In the genomic region with DNA sequence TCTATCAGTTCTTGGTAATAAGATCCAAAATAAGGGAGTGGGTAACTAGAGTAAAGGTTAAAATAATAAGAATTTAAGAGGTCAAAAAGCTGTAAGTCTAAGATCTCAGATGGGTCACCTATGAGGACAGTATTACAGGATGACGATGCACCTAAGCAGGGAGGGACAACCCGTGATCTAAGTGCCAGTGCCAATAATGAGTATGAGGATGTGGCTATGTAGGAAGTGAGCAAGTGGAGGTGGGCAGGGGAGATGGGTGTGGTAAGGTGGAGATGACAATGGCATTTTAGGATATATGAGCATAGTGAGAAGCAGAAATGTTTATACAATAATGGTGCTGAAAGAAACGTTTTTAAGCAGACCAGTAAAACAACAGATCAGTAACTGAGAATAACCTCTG, we compare ENCODE assay signal across 24 cellular contexts. TPM values are rescaled to one million over a fixed set of nuclear protein-coding genes. Genes with fewer than 3 reads are reported as not detected.
DNase-seq lines count a peak whose midpoint lies in the region; ATAC-seq and TF ChIP-seq lines count a peak whose summit lies in the region.
"Had no signal": no experiment of that assay in that cellular context is flagged by ENCODE, and none has a peak within 500 bp of the region (broad histone marks: within the 10 kb centered on the region; RNA-seq: fewer than 3 reads in every experiment).

No MANE protein-coding gene starts in this region.

- peak; percentile 36 for ATAC-seq in activated CD8-positive, alpha-beta memory T cell treated with anti-CD3 and anti-CD28 coated beads, Interleukin-2, amount 10 ng/mL, durations not matched to agents 7 days and 5 days
- ATAC-seq in activated T-helper 17 cell treated with anti-CD3 and anti-CD28 coated beads, Interleukin-2, amount 50 U/mL, for 72 hours (replicated peaks): peak; percentile 62
- ATAC-seq: A549, GM23338, HCT116 had no signal

- no peak overlapping the region for H3K27ac Mint-ChIP-seq in activated CD8-positive, alpha-beta memory T cell treated with anti-CD3 and anti-CD28 coated beads, Interleukin-2, amount 10 ng/mL, durations not matched to agents 7 days and 5 days
- H3K27ac Mint-ChIP-seq in activated T-helper 17 cell treated with anti-CD3 and anti-CD28 coated beads, Interleukin-2, amount 50 U/mL, for 72 hours: no peak overlapping the region
- no peak overlapping the region for H3K27ac Mint-ChIP-seq in endodermal cell
- H3K27ac Mint-ChIP-seq: CD4-positive, alpha-beta T cell; GM23338; H9 had no signal

- no peaks in the 10 kb centered on the region for H3K9me3 ChIP-seq in endodermal cell (ENCODE audit: control insufficient read depth, low read length)
- H3K9me3 ChIP-seq: A549; BE2C; BLaER1 treated with 17β-estradiol and CSF1 and Interleukin-3, amounts not matched to agents 10 nM and 100 nM had no signal

- H3K27ac ChIP-seq in endodermal cell (ENCODE audit: low read depth, low read length): no peak overlapping the region
- H3K27ac ChIP-seq: A549; BLaER1 treated with 17β-estradiol and CSF1 and Interleukin-3, amounts not matched to agents 10 nM and 100 nM had no signal

- 78 to 96% methylated on average over 3 of the region's 3 CpGs for WGBS in endodermal cell (ENCODE audit: insufficient coverage in 1 of 2, insufficient read length in 1 of 2), 2 experiments

- no peaks in the 10 kb centered on the region for H3K4me1 Mint-ChIP-seq in activated CD8-positive, alpha-beta memory T cell treated with anti-CD3 and anti-CD28 coated beads, Interleukin-2, amount 10 ng/mL, durations not matched to agents 7 days and 5 days
- H3K4me1 Mint-ChIP-seq in activated T-helper 17 cell treated with anti-CD3 and anti-CD28 coated beads, Interleukin-2, amount 50 U/mL, for 72 hours: no peaks in the 10 kb centered on the region
- no peaks in the 10 kb centered on the region for H3K4me1 Mint-ChIP-seq in endodermal cell
- H3K4me1 Mint-ChIP-seq: CD14-positive monocyte; CD8-positive, alpha-beta memory T cell had no signal

- H3K36me3 ChIP-seq in endodermal cell (ENCODE audit: control insufficient read depth, insufficient read depth, low read length): no peaks in the 10 kb centered on the region
- H3K36me3 ChIP-seq: BE2C; BLaER1 treated with 17β-estradiol and CSF1 and Interleukin-3, amounts not matched to agents 10 nM and 100 nM had no signal

- CTCF ChIA-PET in activated CD8-positive, alpha-beta memory T cell treated with anti-CD3 and anti-CD28 coated beads, Interleukin-2, amount 10 ng/mL, durations not matched to agents 7 days and 5 days (lab: Charles Lee): no interaction called here

- no peaks in the 10 kb centered on the region for H3K36me3 Mint-ChIP-seq in activated CD8-positive, alpha-beta memory T cell treated with anti-CD3 and anti-CD28 coated beads, Interleukin-2, amount 10 ng/mL, durations not matched to agents 7 days and 5 days
- no peaks in the 10 kb centered on the region for H3K36me3 Mint-ChIP-seq in activated T-helper 17 cell treated with anti-CD3 and anti-CD28 coated beads, Interleukin-2, amount 50 U/mL, for 72 hours (ENCODE audit: low read depth)
- no peaks in the 10 kb centered on the region for H3K36me3 Mint-ChIP-seq in endodermal cell (ENCODE audit: low read depth)

- TF ChIP-seq CTCF in endodermal cell (conservative IDR thresholded peaks at IDR 0.05): no peak

- peaks cover 2% of the 10 kb centered on the region for H3K9me3 Mint-ChIP-seq in activated CD8-positive, alpha-beta memory T cell treated with anti-CD3 and anti-CD28 coated beads, Interleukin-2, amount 10 ng/mL, durations not matched to agents 7 days and 5 days (ENCODE audit: low read depth)
- H3K9me3 Mint-ChIP-seq in activated T-helper 17 cell treated with anti-CD3 and anti-CD28 coated beads, Interleukin-2, amount 50 U/mL, for 72 hours: peaks cover 5% of the 10 kb centered on the region
- H3K9me3 Mint-ChIP-seq in endodermal cell: peaks cover 2% of the 10 kb centered on the region
- H3K9me3 Mint-ChIP-seq: CD4-positive, alpha-beta T cell; GM23338 had no signal

- H3K9ac ChIP-seq in endodermal cell (ENCODE audit: extremely low read depth, low read length, poor library complexity, severe bottlenecking): no peak overlapping the region
- H3K9ac ChIP-seq: BLaER1 treated with 17β-estradiol and CSF1 and Interleukin-3, amounts not matched to agents 10 nM and 100 nM had no signal

- no peaks in the 10 kb centered on the region for H3K27me3 ChIP-seq in endodermal cell (ENCODE audit: control insufficient read depth, insufficient read depth, low read length, poor library complexity, severe bottlenecking)
- H3K27me3 ChIP-seq: BLaER1 treated with 17β-estradiol and CSF1 and Interleukin-3, amounts not matched to agents 10 nM and 100 nM had no signal

- no peak overlapping the region for H3K4me3 ChIP-seq in endodermal cell (ENCODE audit: low read length)
- H3K4me3 ChIP-seq: A549; BLaER1 treated with 17β-estradiol and CSF1 and Interleukin-3, amounts not matched to agents 10 nM and 100 nM; GM23338 had no signal

- H3K27me3 Mint-ChIP-seq in activated CD8-positive, alpha-beta memory T cell treated with anti-CD3 and anti-CD28 coated beads, Interleukin-2, amount 10 ng/mL, durations not matched to agents 7 days and 5 days: peaks cover 53% of the 10 kb centered on the region
- H3K27me3 Mint-ChIP-seq in activated T-helper 17 cell treated with anti-CD3 and anti-CD28 coated beads, Interleukin-2, amount 50 U/mL, for 72 hours: peaks cover 25% of the 10 kb centered on the region
- H3K27me3 Mint-ChIP-seq in endodermal cell (ENCODE audit: insufficient read depth): no peaks in the 10 kb centered on the region

- no peak overlapping the region for H3K4me3 Mint-ChIP-seq in activated CD8-positive, alpha-beta memory T cell treated with anti-CD3 and anti-CD28 coated beads, Interleukin-2, amount 10 ng/mL, durations not matched to agents 7 days and 5 days
- H3K4me3 Mint-ChIP-seq in activated T-helper 17 cell treated with anti-CD3 and anti-CD28 coated beads, Interleukin-2, amount 50 U/mL, for 72 hours: no peak overlapping the region
- no peak overlapping the region for H3K4me3 Mint-ChIP-seq in endodermal cell
- H3K4me3 Mint-ChIP-seq: CD14-positive monocyte; CD4-positive, alpha-beta T cell; CD8-positive, alpha-beta memory T cell; GM23338; H9 had no signal

- H3K4me1 ChIP-seq in endodermal cell (ENCODE audit: control insufficient read depth, insufficient read depth, low read length): no peaks in the 10 kb centered on the region
- H3K4me1 ChIP-seq: A549; BE2C; BLaER1 treated with 17β-estradiol and CSF1 and Interleukin-3, amounts not matched to agents 10 nM and 100 nM had no signal

- no peak for DNase-seq in activated CD8-positive, alpha-beta memory T cell treated with anti-CD3 and anti-CD28 coated beads, Interleukin-2, amount 10 ng/mL, durations not matched to agents 7 days and 5 days
- no peak for DNase-seq in activated CD8-positive, alpha-beta memory T cell treated with anti-CD3 and anti-CD28 coated beads, Interleukin-2, amount 50 U/mL, for 48 hours
- DNase-seq in HT1080 (ENCODE audit: low read depth): peak; percentile 60
- DNase-seq in D341Med (ENCODE audit: low spot score): no peak
- DNase-seq in endodermal cell: no peak
- DNase-seq: 8988T; ACHN; AML-193; BE2C; CD4-positive, alpha-beta T cell; CD8-positive, alpha-beta memory T cell; DMS53; DMS79 treated with DMSO at 0.1 percent for 48 hours; GF-D8; H9 had no signal

RNA-seq across cellular contexts. Expression of a gene that starts 19.3 kb away (rescaled TPM):
- not detected for total RNA-seq in activated CD8-positive, alpha-beta memory T cell treated with anti-CD3 and anti-CD28 coated beads, Interleukin-2, amount 10 ng/mL, durations not matched to agents 7 days and 5 days
- total RNA-seq in HT1080 (2014; rRNA removed; shearing (Covaris generic)): not detected in 2 replicates
- not detected in 2 replicates for polyA plus RNA-seq in HT1080 (2015; cell fraction: cytosol; rRNA removed)
- polyA plus RNA-seq in HT1080 (2015; cell fraction: nucleus; rRNA removed): not detected in 2 replicates
- not detected for total RNA-seq in activated T-helper 17 cell treated with anti-CD3 and anti-CD28 coated beads, Interleukin-2, amount 50 U/mL, for 72 hours
- not detected for total RNA-seq in endodermal cell
- polyA plus RNA-seq in endodermal cell (2013, experiment 1 of 2): not detected
- polyA plus RNA-seq in endodermal cell (2013, experiment 2 of 2): not detected
- total RNA-seq: CD4-positive, alpha-beta T cell; CD8-positive, alpha-beta memory T cell; Daoy; G401; H4; H9 had no signal
- polyA plus RNA-seq: CD14-positive monocyte; CD8-positive, alpha-beta memory T cell had no signal

RNA-seq across cellular contexts. Expression of a gene that starts 33.4 kb away (rescaled TPM):
- under 1 TPM in 1 of 2 experiments, not detected in 1; 0.09 TPM for total RNA-seq in activated CD8-positive, alpha-beta memory T cell treated with anti-CD3 and anti-CD28 coated beads, Interleukin-2, amount 10 ng/mL, durations not matched to agents 7 days and 5 days
- total RNA-seq in HT1080 (2014; rRNA removed; shearing (Covaris generic)): 8.0 and 11.8 TPM in 2 replicates
- polyA plus RNA-seq in HT1080 (2015; cell fraction: cytosol; rRNA removed): 4.1 and 4.3 TPM in 2 replicates
- 12.5 and 13.3 TPM in 2 replicates for polyA plus RNA-seq in HT1080 (2015; cell fraction: nucleus; rRNA removed)
- not detected for total RNA-seq in activated T-helper 17 cell treated with anti-CD3 and anti-CD28 coated beads, Interleukin-2, amount 50 U/mL, for 72 hours
- 10 to 100 TPM; 18.1 to 21.8 TPM for total RNA-seq in endodermal cell
- polyA plus RNA-seq in endodermal cell (2013, experiment 1 of 2): 38.3 TPM
- polyA plus RNA-seq in endodermal cell (2013, experiment 2 of 2): 34.0 TPM
- total RNA-seq: CD4-positive, alpha-beta T cell; CD8-positive, alpha-beta memory T cell had no signal
- polyA plus RNA-seq: CD14-positive monocyte; CD8-positive, alpha-beta memory T cell had no signal
